In genomic region chr7:34858444-34858843, GRCh38 we compare ENCODE assay signal across 4 cellular contexts.
TF ChIP-seq lines count a peak whose summit lies in the region.

No MANE protein-coding gene starts in this region.

TF ChIP-seq in A549, 52 proteins besides CTCF, POLR2A, EP300 and RAD21:
- peak; percentile 14 for TF ChIP-seq ZFP36 (IDR thresholded peaks at IDR 0.05; ENCODE audit: borderline replicate concordance, partially characterized antibody)

TF ChIP-seq in HEK293, 187 proteins besides CTCF, POLR2A, EP300 and RAD21:
- peak; percentile 19 for TF ChIP-seq SETDB1 (IDR thresholded peaks at IDR 0.05; ENCODE audit: insufficient read length, low read length)

TF ChIP-seq in K562, 482 proteins besides CTCF, POLR2A, EP300 and RAD21:
- TF ChIP-seq ZNF766 (CRISPR knock-in tag; conservative IDR thresholded peaks at IDR 0.05) (peak; percentile 74), ZNF431 (CRISPR knock-in tag; IDR thresholded peaks at IDR 0.05) (peak; percentile 93)

TF ChIP-seq in HepG2, 621 proteins besides CTCF, POLR2A, EP300 and RAD21:
- TF ChIP-seq ZNF431 (CRISPR knock-in tag; IDR thresholded peaks at IDR 0.05; ENCODE audit: borderline replicate concordance, low read depth): 0 out of 2 replicates have a peak, but pooled peaks have one; percentile 29
TF ChIP-seq in HepG2: peak in this region for 1; not testable (repeated sequence) for 620.
